In the genomic region with DNA sequence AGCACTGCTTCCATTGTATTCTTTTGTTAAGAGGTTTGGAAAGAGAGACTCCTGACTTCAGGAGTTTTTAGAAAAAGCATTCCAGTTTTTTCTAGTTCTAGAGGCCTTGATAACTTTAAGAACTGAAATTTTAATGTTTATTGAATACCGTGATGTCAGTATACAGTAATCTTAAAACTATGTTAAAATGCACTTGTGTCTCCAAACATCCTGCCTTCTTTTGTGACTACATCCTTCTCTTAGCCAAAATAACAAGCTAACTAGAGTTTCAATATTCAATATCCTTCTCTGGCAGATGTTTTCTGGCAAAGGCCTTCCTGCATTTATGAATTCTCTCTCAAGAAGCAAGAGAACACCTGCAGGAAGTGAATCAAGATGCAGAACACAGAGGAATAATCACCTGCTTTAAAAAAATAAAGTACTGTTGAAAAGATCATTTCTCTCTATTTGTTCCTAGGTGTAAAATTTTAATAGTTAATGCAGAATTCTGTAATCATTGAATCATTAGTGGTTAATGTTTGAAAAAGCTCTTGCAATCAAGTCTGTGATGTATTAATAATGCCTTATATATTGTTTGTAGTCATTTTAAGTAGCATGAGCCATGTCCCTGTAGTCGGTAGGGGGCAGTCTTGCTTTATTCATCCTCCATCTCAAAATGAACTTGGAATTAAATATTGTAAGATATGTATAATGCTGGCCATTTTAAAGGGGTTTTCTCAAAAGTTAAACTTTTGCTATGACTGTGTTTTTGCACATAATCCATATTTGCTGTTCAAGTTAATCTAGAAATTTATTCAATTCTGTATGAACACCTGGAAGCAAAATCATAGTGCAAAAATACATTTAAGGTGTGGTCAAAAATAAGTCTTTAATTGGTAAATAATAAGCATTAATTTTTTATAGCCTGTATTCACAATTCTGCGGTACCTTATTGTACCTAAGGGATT, we compare ENCODE assay signal across 8 cellular contexts. TPM values are rescaled to one million over a fixed set of nuclear protein-coding genes. Genes with fewer than 3 reads are reported as not detected.
DNase-seq lines count a peak whose midpoint lies in the region; TF ChIP-seq lines count a peak whose summit lies in the region.

No MANE protein-coding gene starts in this region.

- no peaks in the 10 kb centered on the region for H3K27me3 Mint-ChIP-seq in CD8-positive, alpha-beta memory T cell
- no peaks in the 10 kb centered on the region for H3K27me3 Mint-ChIP-seq in activated naive CD4-positive, alpha-beta T cell treated with anti-CD3 and anti-CD28 coated beads for 36 hours (ENCODE audit: low read depth)
- H3K27me3 Mint-ChIP-seq in glutamatergic neuron (ENCODE audit: unreplicated experiment), result peaks cover 2% of the 10 kb centered on the region

- H3K27me3 ChIP-seq in CD8-positive, alpha-beta memory T cell (ENCODE audit: insufficient read depth, low read length, poor library complexity, severe bottlenecking), result no peaks in the 10 kb centered on the region

- POLR2A ChIA-PET in CD8-positive, alpha-beta memory T cell (lab: Charles Lee), result no interaction called here

- H3K9me3 Mint-ChIP-seq in CD8-positive, alpha-beta memory T cell, result no peaks in the 10 kb centered on the region
- H3K9me3 Mint-ChIP-seq in activated naive CD4-positive, alpha-beta T cell treated with anti-CD3 and anti-CD28 coated beads for 36 hours, result no peaks in the 10 kb centered on the region
- no peaks in the 10 kb centered on the region for H3K9me3 Mint-ChIP-seq in glutamatergic neuron (ENCODE audit: unreplicated experiment)

- H3K36me3 ChIP-seq in CD8-positive, alpha-beta memory T cell (ENCODE audit: insufficient read depth, low read length), result peaks cover 26% of the 10 kb centered on the region

- DNase-seq in CD8-positive, alpha-beta memory T cell, result peak; percentile 35 to 59 (median 50)
- peak; percentile 34 for DNase-seq in HS-27A (ENCODE audit: low read depth)
- DNase-seq in RPMI8226, result peak; percentile 55
- DNase-seq in activated naive CD4-positive, alpha-beta T cell treated with anti-CD3 and anti-CD28 coated beads for 36 hours, result peak; percentile 76
- DNase-seq in glutamatergic neuron, result peak; percentile 30
- DNase-seq in retinal pigment epithelial cell (ENCODE audit: low read depth), result peak; percentile 61
- DNase-seq in occipital lobe (lab: John Stamatoyannopoulos, UW), result no peak
- DNase-seq in NCI-H187 treated with DMSO at 0.1 percent for 48 hours (lab: John Stamatoyannopoulos, UW), result no peak

- no peaks in the 10 kb centered on the region for H3K4me1 ChIP-seq in CD8-positive, alpha-beta memory T cell (ENCODE audit: insufficient read depth, low read length)

- no peaks in the 10 kb centered on the region for H3K9me3 ChIP-seq in CD8-positive, alpha-beta memory T cell (ENCODE audit: low read length)

- peak overlapping the region in 2 of 8 donors; percentile 32 to 50 for H3K27ac Mint-ChIP-seq in CD8-positive, alpha-beta memory T cell
- no peak overlapping the region for H3K27ac Mint-ChIP-seq in activated naive CD4-positive, alpha-beta T cell treated with anti-CD3 and anti-CD28 coated beads for 36 hours
- no peak overlapping the region for H3K27ac Mint-ChIP-seq in glutamatergic neuron (ENCODE audit: unreplicated experiment)

- intact Hi-C loops in activated naive CD4-positive, alpha-beta T cell treated with anti-CD3 and anti-CD28 coated beads for 36 hours (cut with micrococcal nuclease), result loop anchor here (1.0 to 5.0 kb wide), 5 partner anchors 173 to 548 kb away; partner anchors contain the start of gene SPRY4

- no peak overlapping the region for H3K4me3 Mint-ChIP-seq in CD8-positive, alpha-beta memory T cell
- H3K4me3 Mint-ChIP-seq in activated naive CD4-positive, alpha-beta T cell treated with anti-CD3 and anti-CD28 coated beads for 36 hours, result no peak overlapping the region
- no peak overlapping the region for H3K4me3 Mint-ChIP-seq in glutamatergic neuron (ENCODE audit: unreplicated experiment)

- H3K27ac ChIP-seq in CD8-positive, alpha-beta memory T cell (ENCODE audit: low read depth, low read length), result no peak overlapping the region

- peaks cover 6 to 66% (median 11%) of the 10 kb centered on the region in 3 donors for H3K36me3 Mint-ChIP-seq in CD8-positive, alpha-beta memory T cell
- peaks cover 25% of the 10 kb centered on the region for H3K36me3 Mint-ChIP-seq in activated naive CD4-positive, alpha-beta T cell treated with anti-CD3 and anti-CD28 coated beads for 36 hours (ENCODE audit: low read depth)
- no peaks in the 10 kb centered on the region for H3K36me3 Mint-ChIP-seq in glutamatergic neuron (ENCODE audit: unreplicated experiment)

- peak; percentile 93 for TF ChIP-seq CTCF in glutamatergic neuron (IDR thresholded peaks at IDR 0.05; ENCODE audit: partially characterized antibody, unreplicated experiment)
- TF ChIP-seq CTCF in retinal pigment epithelial cell (conservative IDR thresholded peaks at IDR 0.05; ENCODE audit: low read depth, low read length), result peak; percentile 84

- H3K4me1 Mint-ChIP-seq in CD8-positive, alpha-beta memory T cell, result peaks cover 2 to 10% (median 9%) of the 10 kb centered on the region in 3 donors
- H3K4me1 Mint-ChIP-seq in activated naive CD4-positive, alpha-beta T cell treated with anti-CD3 and anti-CD28 coated beads for 36 hours (ENCODE audit: low read depth), result peaks cover 15% of the 10 kb centered on the region
- H3K4me1 Mint-ChIP-seq in glutamatergic neuron (ENCODE audit: low read depth, unreplicated experiment), result peaks cover 6% of the 10 kb centered on the region

- no peak overlapping the region for H3K4me3 ChIP-seq in CD8-positive, alpha-beta memory T cell (ENCODE audit: low read length)
- H3K4me3 ChIP-seq in retinal pigment epithelial cell (ENCODE audit: low read length), result no peak overlapping the region

- CTCF ChIA-PET in CD8-positive, alpha-beta memory T cell (lab: Charles Lee), result interaction anchor here (0.7 to 2.1 kb wide), 11 partner anchors 8 to 772 kb away, joined by 3 to 13 read pairs (median 3); partner anchors contain the start of gene GNPDA1
- CTCF ChIA-PET in activated naive CD4-positive, alpha-beta T cell treated with anti-CD3 and anti-CD28 coated beads for 36 hours (lab: Charles Lee), result interaction anchor here (0.6 to 1.5 kb wide), 6 partner anchors 9 to 441 kb away, joined by 3 to 6 read pairs (median 4); no protein-coding TSS in a partner anchor

RNA-seq across cellular contexts. Expression of gene NDFIP1, which starts 43.1 kb away (rescaled TPM):
- total RNA-seq in CD8-positive, alpha-beta memory T cell, result 10 to 100 TPM; 81.3 to 84.4 TPM
- polyA plus RNA-seq in CD8-positive, alpha-beta memory T cell, result 58.3 TPM
- total RNA-seq in activated naive CD4-positive, alpha-beta T cell treated with anti-CD3 and anti-CD28 coated beads for 36 hours, result 100 to 1,000 TPM; 103 to 104 TPM
- 56.1 TPM for total RNA-seq in glutamatergic neuron (ENCODE audit: unreplicated experiment)
- 134 TPM for total RNA-seq in occipital lobe

Comparison
In these comparisons a context has a peak if more than half of its experiments do, and no peak if none do; other contexts are left out.
1. DNase-seq: peak in CD8-positive, alpha-beta memory T cell (5 of 5), HS-27A (single experiment), RPMI8226 (single experiment), activated naive CD4-positive, alpha-beta T cell treated with anti-CD3 and anti-CD28 coated beads for 36 hours (single experiment), glutamatergic neuron (single experiment) and retinal pigment epithelial cell (single experiment); none in occipital lobe (single experiment) and NCI-H187 treated with DMSO at 0.1 percent for 48 hours (single experiment).